1 cellular context compared by ENCODE assay signal in genomic region chr11:64269380-64270234, GRCh38.
TF ChIP-seq lines count a peak whose summit lies in the region.

No MANE protein-coding gene starts in this region.

TF ChIP-seq in HEK293, 187 proteins besides CTCF, POLR2A, EP300 and RAD21 (continued from another document):
- peak; percentile 93 for TF ChIP-seq ZBTB26 (tag by site-specific recombination; optimal IDR thresholded peaks at IDR 0.05)
- TF ChIP-seq GLIS2 (tag by site-specific recombination; IDR thresholded peaks at IDR 0.05): peak; percentile 61
- peak; percentile 94 for TF ChIP-seq PATZ1 (tag by site-specific recombination; IDR thresholded peaks at IDR 0.05)
- 0 out of 2 replicates have a peak, but pooled peaks have one; percentile 3 for TF ChIP-seq ZBTB44 (tag by site-specific recombination; IDR thresholded peaks at IDR 0.05)
- TF ChIP-seq ZSCAN16 (tag by site-specific recombination; IDR thresholded peaks at IDR 0.05): peak; percentile 94
- TF ChIP-seq ZNF2 (tag by site-specific recombination; IDR thresholded peaks at IDR 0.05): no peak
- no peak for TF ChIP-seq ZFP37 (tag by site-specific recombination; IDR thresholded peaks at IDR 0.05)
- TF ChIP-seq ZNF18 (tag by site-specific recombination; IDR thresholded peaks at IDR 0.05): peak; percentile 92
- no peak; the same call in 1 of the 2 replicates for TF ChIP-seq ZNF10 (tag by site-specific recombination; IDR thresholded peaks at IDR 0.05)
- peak; percentile 51; the same call in 1 of the 2 replicates for TF ChIP-seq ZBTB8A (tag by site-specific recombination; IDR thresholded peaks at IDR 0.05)
- TF ChIP-seq ZNF274 (IDR thresholded peaks at IDR 0.05; ENCODE audit: low read length): no peak
- no peak for TF ChIP-seq ZNF274 (tag by site-specific recombination; IDR thresholded peaks at IDR 0.05; ENCODE audit: borderline replicate concordance)
- no peak for TF ChIP-seq ZNF404 (tag by site-specific recombination; IDR thresholded peaks at IDR 0.05)
- TF ChIP-seq SP2 (tag by site-specific recombination; IDR thresholded peaks at IDR 0.05): peak; percentile 97
- TF ChIP-seq OSR2 (tag by site-specific recombination; IDR thresholded peaks at IDR 0.05): peak; percentile 25; the same call in 1 of the 2 replicates
- peak; percentile 18; the same call in 1 of the 2 replicates for TF ChIP-seq ZNF366 (tag by site-specific recombination; conservative IDR thresholded peaks at IDR 0.05)
- no peak for TF ChIP-seq ZNF23 (tag by site-specific recombination; IDR thresholded peaks at IDR 0.05; ENCODE audit: borderline replicate concordance)
- TF ChIP-seq ZNF639 (tag by site-specific recombination; IDR thresholded peaks at IDR 0.05): peak; percentile 45; the same call in 1 of the 2 replicates
- peak; percentile 68 for TF ChIP-seq ZNF121 (tag by site-specific recombination; IDR thresholded peaks at IDR 0.05)
- TF ChIP-seq ZNF19 (tag by site-specific recombination; IDR thresholded peaks at IDR 0.05; ENCODE audit: low read depth): no peak
- TF ChIP-seq ZNF621 (tag by site-specific recombination; IDR thresholded peaks at IDR 0.05): no peak
- peak; percentile 56 for TF ChIP-seq GLIS1 (tag by site-specific recombination; IDR thresholded peaks at IDR 0.05)
- TF ChIP-seq BCL6B (tag by site-specific recombination; IDR thresholded peaks at IDR 0.05): no peak
- peak; percentile 84 for TF ChIP-seq ZEB2 (tag by site-specific recombination; IDR thresholded peaks at IDR 0.05)
- no peak for TF ChIP-seq ZNF530 (tag by site-specific recombination; IDR thresholded peaks at IDR 0.05; ENCODE audit: low read depth)
- 0 out of 2 replicates have a peak, but pooled peaks have one; percentile 27 for TF ChIP-seq ZNF324 (tag by site-specific recombination; IDR thresholded peaks at IDR 0.05)
- TF ChIP-seq ZNF26 (tag by site-specific recombination; IDR thresholded peaks at IDR 0.05): no peak
- no peak for TF ChIP-seq ZNF670 (tag by site-specific recombination; IDR thresholded peaks at IDR 0.05; ENCODE audit: low read depth)
- TF ChIP-seq REST (tag by site-specific recombination; IDR thresholded peaks at IDR 0.05): no peak; the same call in 1 of the 2 replicates
- TF ChIP-seq ZNF112 (tag by site-specific recombination; IDR thresholded peaks at IDR 0.05): no peak
- peak; percentile 85 for TF ChIP-seq ZNF629 (tag by site-specific recombination; IDR thresholded peaks at IDR 0.05)
- no peak for TF ChIP-seq ZNF280C (tag by site-specific recombination; IDR thresholded peaks at IDR 0.05)
- peak; percentile 97 for TF ChIP-seq ZNF76 (tag by site-specific recombination; IDR thresholded peaks at IDR 0.05; ENCODE audit: borderline replicate concordance, low read depth)
- TF ChIP-seq ZNF174 (tag by site-specific recombination; IDR thresholded peaks at IDR 0.05): no peak
- no peak for TF ChIP-seq ZNF692 (tag by site-specific recombination; IDR thresholded peaks at IDR 0.05)
- no peak for TF ChIP-seq ZNF146 (tag by site-specific recombination; IDR thresholded peaks at IDR 0.05)
- peak; percentile 74 for TF ChIP-seq KLF10 (tag by site-specific recombination; IDR thresholded peaks at IDR 0.05)
- TF ChIP-seq SP7 (tag by site-specific recombination; IDR thresholded peaks at IDR 0.05): peak; percentile 34; the same call in 1 of the 2 replicates
- no peak for TF ChIP-seq ZBTB48 (tag by site-specific recombination; IDR thresholded peaks at IDR 0.05)
